In the genomic region with DNA sequence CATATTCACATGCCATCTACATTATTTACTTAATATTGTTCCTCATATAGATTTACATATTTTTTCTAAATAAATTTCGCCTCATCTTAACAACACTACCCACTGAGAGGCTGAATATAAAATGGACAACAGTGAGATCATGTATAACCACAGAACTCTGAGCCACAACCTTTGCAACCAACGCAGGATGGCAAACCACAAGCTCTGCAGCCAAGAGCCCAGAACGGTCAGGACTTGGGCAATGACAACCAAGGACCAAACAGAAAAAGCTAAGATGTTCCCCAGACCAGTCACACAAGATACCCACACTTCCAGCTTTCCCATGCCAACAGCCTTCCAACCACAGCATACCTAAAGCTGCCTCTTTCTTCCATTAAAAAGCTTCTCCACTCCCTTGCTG, we compare ENCODE assay signal across 15 cellular contexts.
DNase-seq lines count a peak whose midpoint lies in the region; ATAC-seq, FAIRE-seq and TF ChIP-seq lines count a peak whose summit lies in the region.
"Had no signal": no experiment of that assay in that cellular context is flagged by ENCODE, and none has a peak within 500 bp of the region (broad histone marks: within the 10 kb centered on the region; RNA-seq: fewer than 3 reads in every experiment).

No MANE protein-coding gene starts in this region.

- H3K9ac ChIP-seq in astrocyte (ENCODE audit: low read length): no peak overlapping the region

- H3K36me3 Mint-ChIP-seq in CD14-positive monocyte: peaks cover 3 to 6% of the 10 kb centered on the region in 2 donors
- peaks cover 5% of the 10 kb centered on the region for H3K36me3 Mint-ChIP-seq in astrocyte (ENCODE audit: low read depth, unreplicated experiment)
- peaks cover 5% of the 10 kb centered on the region for H3K36me3 Mint-ChIP-seq in mesothelial cell of epicardium

- H3K27me3 Mint-ChIP-seq in CD14-positive monocyte (ENCODE audit: low read depth in 3 of 3) (peaks cover 0 to 2% (median 0%) of the 10 kb centered on the region in 3 donors), astrocyte (ENCODE audit: low read depth, unreplicated experiment) (no peaks in the 10 kb centered on the region), mesothelial cell of epicardium (ENCODE audit: low read depth) (no peaks in the 10 kb centered on the region)

- no peak overlapping the region for H3K4me2 ChIP-seq in astrocyte (ENCODE audit: low read length)

- H3K4me3 ChIP-seq in astrocyte (ENCODE audit: insufficient read depth, low read depth, low read length): no peak overlapping the region
- H3K4me3 ChIP-seq: left ventricle myocardium inferior, thyroid gland had no signal

- intact Hi-C loops in CD14-positive monocyte (cut with micrococcal nuclease): no loop called here

- FAIRE-seq in astrocyte (lab: Jason Lieb, UNC) (no peak), GM12891 (lab: Jason Lieb, UNC) (no peak)
- FAIRE-seq: HTR-8/SVneo had no signal

- H3K4me1 Mint-ChIP-seq in CD14-positive monocyte: peaks cover 68% of the 10 kb centered on the region
- peaks cover 17% of the 10 kb centered on the region for H3K4me1 Mint-ChIP-seq in astrocyte (ENCODE audit: low read depth, unreplicated experiment)
- H3K4me1 Mint-ChIP-seq in mesothelial cell of epicardium: peaks cover 2% of the 10 kb centered on the region

- TF ChIP-seq CTCF in CD14-positive monocyte (IDR thresholded peaks at IDR 0.05): no peak
- TF ChIP-seq CTCF in astrocyte (IDR thresholded peaks at IDR 0.05; ENCODE audit: insufficient read depth, low read depth, low read length): no peak
- no peak for TF ChIP-seq CTCF in mesothelial cell of epicardium (IDR thresholded peaks at IDR 0.05; ENCODE audit: unreplicated experiment)

- H4K20me1 ChIP-seq in astrocyte (ENCODE audit: insufficient read depth, low read length): no peaks in the 10 kb centered on the region

- H3K36me3 ChIP-seq in astrocyte (ENCODE audit: insufficient read depth, low read length): no peaks in the 10 kb centered on the region
- H3K36me3 ChIP-seq: left ventricle myocardium inferior, thyroid gland had no signal

- H3K9me3 ChIP-seq in astrocyte (ENCODE audit: insufficient read depth, low read depth, low read length): no peaks in the 10 kb centered on the region
- H3K9me3 ChIP-seq: left ventricle myocardium inferior, thyroid gland had no signal

- peak; percentile 74 for DNase-seq in CD14-positive monocyte (ENCODE audit: low spot score)
- DNase-seq in M059J (ENCODE audit: low read depth): peak; percentile 67
- peak; percentile 37 for DNase-seq in astrocyte (ENCODE audit: low read depth)
- no peak for DNase-seq in mesothelial cell of epicardium (ENCODE audit: low spot score in 2 of 2, unreplicated experiment in 2 of 2)
- DNase-seq in NCI-H510A treated with DMSO at 0.1 percent for 48 hours (lab: John Stamatoyannopoulos, UW): no peak
- DNase-seq in GM12891 (ENCODE audit: insufficient read length, low spot score): no peak
- DNase-seq: amniotic stem cell, cortex of kidney, hippocampal formation, left ventricle myocardium inferior, NCI-H510A, thyroid gland had no signal

- peaks cover 4 to 8% (median 6%) of the 10 kb centered on the region in 7 donors for H3K9me3 Mint-ChIP-seq in CD14-positive monocyte
- H3K9me3 Mint-ChIP-seq in astrocyte (ENCODE audit: unreplicated experiment): peaks cover 3% of the 10 kb centered on the region
- no peaks in the 10 kb centered on the region for H3K9me3 Mint-ChIP-seq in mesothelial cell of epicardium

- H3K27ac Mint-ChIP-seq in CD14-positive monocyte: peak overlapping the region; percentile 96 to 100 (median 98)
- H3K27ac Mint-ChIP-seq in astrocyte (ENCODE audit: unreplicated experiment): peak overlapping the region; percentile 82
- peak overlapping the region; percentile 44 for H3K27ac Mint-ChIP-seq in mesothelial cell of epicardium

- no peaks in the 10 kb centered on the region for H3K27me3 ChIP-seq in astrocyte (ENCODE audit: insufficient read depth, low read length)
- H3K27me3 ChIP-seq: thyroid gland had no signal

- H3K79me2 ChIP-seq in astrocyte (ENCODE audit: insufficient read depth, low read length): peaks cover 20% of the 10 kb centered on the region

- ATAC-seq in GM18907 (IDR thresholded peaks at IDR 0.05; ENCODE audit: unreplicated experiment) (no peak), HG03039 (IDR thresholded peaks at IDR 0.05; ENCODE audit: unreplicated experiment) (no peak)

- H3K27ac ChIP-seq in astrocyte (ENCODE audit: low read depth, low read length): peak overlapping the region; percentile 26
- H3K27ac ChIP-seq: thyroid gland had no signal

- TF ChIP-seq POLR2A in GM12891 (IDR thresholded peaks at IDR 0.05; ENCODE audit: low read depth, low read length): no peak

- H3K4me1 ChIP-seq in astrocyte (ENCODE audit: insufficient read depth, low read length): peaks cover 2% of the 10 kb centered on the region

- H2AFZ ChIP-seq in astrocyte (ENCODE audit: low read depth, low read length): no peak overlapping the region

- H3K4me3 Mint-ChIP-seq in CD14-positive monocyte (peak overlapping the region in 1 of 2 donors; percentile 74), astrocyte (ENCODE audit: unreplicated experiment) (no peak overlapping the region), mesothelial cell of epicardium (no peak overlapping the region)

TF ChIP-seq in GM12891, 5 proteins besides CTCF, POLR2A, EP300 and RAD21:
- TF ChIP-seq POLR2AphosphoS5 (IDR thresholded peaks at IDR 0.05; ENCODE audit: low read depth, low read length) (no peak), PAX5 (IDR thresholded peaks at IDR 0.05; ENCODE audit: insufficient read depth, low read length, severe bottlenecking) (no peak), TAF1 (IDR thresholded peaks at IDR 0.05; ENCODE audit: low read depth, low read length) (no peak), SPI1 (IDR thresholded peaks at IDR 0.05; ENCODE audit: low read depth, low read length) (no peak), POU2F2 (IDR thresholded peaks at IDR 0.05; ENCODE audit: low read depth, low read length) (no peak)

Comparison
In these comparisons a context has a peak if more than half of its experiments do, and no peak if none do; other contexts are left out.
1. DNase-seq: peak in CD14-positive monocyte (single experiment), M059J (single experiment) and astrocyte (single experiment); none in mesothelial cell of epicardium (0 of 2), NCI-H510A treated with DMSO at 0.1 percent for 48 hours (single experiment) and GM12891 (single experiment).
2. H3K27ac Mint-ChIP-seq: peak in every context shown above with its lines; median percentile 98 in CD14-positive monocyte; 82 in astrocyte; 44 in mesothelial cell of epicardium.